ENCODE assay signal across 31 cellular contexts in the genomic region with DNA sequence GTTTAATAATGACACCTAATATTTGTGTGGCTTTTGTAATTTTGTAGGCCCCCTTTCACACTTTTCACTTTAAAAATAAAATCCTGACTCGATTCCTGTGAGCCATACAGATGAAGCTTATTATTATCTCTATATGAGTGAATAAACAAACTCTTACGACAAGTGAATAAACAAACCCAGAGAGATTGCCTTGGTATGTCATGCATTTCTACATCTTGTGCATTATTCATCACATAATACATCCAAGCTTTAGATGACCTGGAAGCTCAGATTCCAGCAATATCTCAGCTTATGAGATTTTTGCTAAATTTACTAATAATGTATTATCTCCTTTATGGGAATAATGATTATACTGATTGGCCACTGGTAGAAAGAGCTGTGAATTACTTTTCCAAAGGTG.
"Had no signal": no experiment of that assay in that cellular context is flagged by ENCODE, and none has a peak within 500 bp of the region (broad histone marks: within the 10 kb centered on the region; RNA-seq: fewer than 3 reads in every experiment).

No MANE protein-coding gene starts in this region.

- H3K36me3 Mint-ChIP-seq: activated CD4-positive, alpha-beta memory T cell treated with anti-CD3 and anti-CD28 coated beads for 36 hours; activated CD8-positive, alpha-beta memory T cell treated with anti-CD3 and anti-CD28 coated beads, Interleukin-2, amount 10 ng/mL, durations not matched to agents 7 days and 5 days; activated naive CD4-positive, alpha-beta T cell treated with anti-CD3 and anti-CD28 coated beads, Interleukin-2, amount 50 U/mL, for 24 hours; activated naive CD8-positive, alpha-beta T cell treated with anti-CD3 and anti-CD28 coated beads for 36 hours had no signal

- DNase-seq: activated CD4-positive, alpha-beta memory T cell treated with anti-CD3 and anti-CD28 coated beads for 36 hours; activated CD4-positive, alpha-beta T cell treated with anti-CD3 and anti-CD28 coated beads for 36 hours; activated CD4-positive, CD25-positive, alpha-beta regulatory T cell; activated CD4-positive, CD25-positive, alpha-beta regulatory T cell treated with anti-CD3 and anti-CD28 coated beads, Interleukin-2, amount 50 U/mL, for 72 hours; activated CD8-positive, alpha-beta memory T cell treated with anti-CD3 and anti-CD28 coated beads, Interleukin-2, amount 10 ng/mL, durations not matched to agents 7 days and 5 days; activated CD8-positive, alpha-beta memory T cell treated with anti-CD3 and anti-CD28 coated beads, Interleukin-2, amount 50 U/mL, for 4 hours; activated CD8-positive, alpha-beta T cell treated with anti-CD3 and anti-CD28 coated beads, Interleukin-2, amount 10 ng/mL, durations not matched to agents 7 days and 5 days; activated effector memory CD4-positive, alpha-beta T cell treated with anti-CD3 and anti-CD28 coated beads, Interleukin-2, amount 50 U/mL, for 16 hours; activated naive CD4-positive, alpha-beta T cell treated with anti-CD3 and anti-CD28 coated beads for 36 hours; activated naive CD8-positive, alpha-beta T cell treated with anti-CD3 and anti-CD28 coated beads for 36 hours; activated naive CD8-positive, alpha-beta T cell treated with anti-CD3 and anti-CD28 coated beads, Interleukin-2, amount 50 U/mL, for 24 hours; activated T-cell treated with anti-CD3 and anti-CD28 coated beads, Interleukin-2, amount 50 U/mL, for 1 hour; activated T-cell treated with anti-CD3 and anti-CD28 coated beads, Interleukin-2, amount 50 U/mL, for 48 hours; amniotic stem cell; anterior cingulate cortex; central memory CD4-positive, alpha-beta T cell; cerebellar nuclear complex; cortex of kidney; dermis blood vessel endothelial cell; effector CD4-positive, alpha-beta T cell; effector memory CD8-positive, alpha-beta T cell; erythroblast; foreskin melanocyte; T-helper 2 cell had no signal

- H3K36me3 ChIP-seq: cardiac muscle cell, esophagus muscularis mucosa, gastroesophageal sphincter had no signal

- H3K4me3 Mint-ChIP-seq: activated CD4-positive, alpha-beta memory T cell treated with anti-CD3 and anti-CD28 coated beads for 36 hours; activated CD4-positive, alpha-beta T cell treated with anti-CD3 and anti-CD28 coated beads for 36 hours; activated CD4-positive, alpha-beta T cell treated with anti-CD3 and anti-CD28 coated beads, Interleukin-2, amount 10 ng/mL, durations not matched to agents 24 days and 14 days; activated CD8-positive, alpha-beta memory T cell treated with anti-CD3 and anti-CD28 coated beads, Interleukin-2, amount 10 ng/mL, durations not matched to agents 7 days and 5 days; activated CD8-positive, alpha-beta T cell treated with anti-CD3 and anti-CD28 coated beads, Interleukin-2, amount 10 ng/mL, durations not matched to agents 7 days and 5 days; activated naive CD4-positive, alpha-beta T cell treated with anti-CD3 and anti-CD28 coated beads for 36 hours; activated naive CD4-positive, alpha-beta T cell treated with anti-CD3 and anti-CD28 coated beads, Interleukin-2, amount 50 U/mL, for 24 hours; activated naive CD8-positive, alpha-beta T cell treated with anti-CD3 and anti-CD28 coated beads for 36 hours; activated naive CD8-positive, alpha-beta T cell treated with anti-CD3 and anti-CD28 coated beads, Interleukin-2, amount 50 U/mL, for 24 hours; activated T-helper 1 cell treated with anti-CD3 and anti-CD28 coated beads, Interleukin-12 subunit alpha, Interleukin-12 subunit beta, Interleukin-2, Interleukin-4 antibody, amounts not matched to agents 30 ng/mL and 10 ng/mL and 1 ng/mL, durations not matched to agents 14 hours and 24 hours and 36 hours; effector memory CD8-positive, alpha-beta T cell had no signal

- H3K27me3 ChIP-seq: cardiac muscle cell, esophagus muscularis mucosa, gastroesophageal sphincter had no signal

- H3K27me3 Mint-ChIP-seq: activated CD4-positive, alpha-beta memory T cell treated with anti-CD3 and anti-CD28 coated beads for 36 hours; activated CD4-positive, alpha-beta T cell treated with anti-CD3 and anti-CD28 coated beads for 36 hours; activated CD4-positive, alpha-beta T cell treated with anti-CD3 and anti-CD28 coated beads, Interleukin-2, amount 10 ng/mL, durations not matched to agents 24 days and 14 days; activated CD8-positive, alpha-beta memory T cell treated with anti-CD3 and anti-CD28 coated beads, Interleukin-2, amount 10 ng/mL, durations not matched to agents 7 days and 5 days; activated naive CD4-positive, alpha-beta T cell treated with anti-CD3 and anti-CD28 coated beads, Interleukin-2, amount 50 U/mL, for 24 hours; activated naive CD8-positive, alpha-beta T cell treated with anti-CD3 and anti-CD28 coated beads for 36 hours; activated naive CD8-positive, alpha-beta T cell treated with anti-CD3 and anti-CD28 coated beads, Interleukin-2, amount 50 U/mL, for 24 hours; effector memory CD8-positive, alpha-beta T cell had no signal

- H3K27ac ChIP-seq: cardiac muscle cell, esophagus muscularis mucosa, gastroesophageal sphincter had no signal

- H3K27ac Mint-ChIP-seq: activated CD4-positive, alpha-beta memory T cell treated with anti-CD3 and anti-CD28 coated beads for 36 hours; activated CD4-positive, alpha-beta T cell treated with anti-CD3 and anti-CD28 coated beads for 36 hours; activated CD4-positive, alpha-beta T cell treated with anti-CD3 and anti-CD28 coated beads, Interleukin-2, amount 10 ng/mL, durations not matched to agents 24 days and 14 days; activated CD8-positive, alpha-beta memory T cell treated with anti-CD3 and anti-CD28 coated beads, Interleukin-2, amount 10 ng/mL, durations not matched to agents 7 days and 5 days; activated CD8-positive, alpha-beta T cell treated with anti-CD3 and anti-CD28 coated beads, Interleukin-2, amount 10 ng/mL, durations not matched to agents 7 days and 5 days; activated naive CD4-positive, alpha-beta T cell treated with anti-CD3 and anti-CD28 coated beads for 36 hours; activated naive CD4-positive, alpha-beta T cell treated with anti-CD3 and anti-CD28 coated beads, Interleukin-2, amount 50 U/mL, for 24 hours; activated naive CD8-positive, alpha-beta T cell treated with anti-CD3 and anti-CD28 coated beads for 36 hours; activated naive CD8-positive, alpha-beta T cell treated with anti-CD3 and anti-CD28 coated beads, Interleukin-2, amount 50 U/mL, for 24 hours; activated T-helper 1 cell treated with anti-CD3 and anti-CD28 coated beads, Interleukin-12 subunit alpha, Interleukin-12 subunit beta, Interleukin-2, Interleukin-4 antibody, amounts not matched to agents 30 ng/mL and 10 ng/mL and 1 ng/mL, durations not matched to agents 14 hours and 24 hours and 36 hours; activated T-helper 2 cell treated with anti-CD3 and anti-CD28 coated beads, Interferon-gamma antibody, Interleukin-2, Interleukin-4, amounts not matched to agents 10 μg/mL and 5 μg/mL and 100 μg/mL, durations not matched to agents 14 hours and 24 hours and 36 hours; effector memory CD8-positive, alpha-beta T cell had no signal

- H3K4me1 ChIP-seq: esophagus muscularis mucosa, gastroesophageal sphincter had no signal

- H3K4me3 ChIP-seq: cardiac muscle cell, esophagus muscularis mucosa, gastroesophageal sphincter had no signal

- H3K9me3 Mint-ChIP-seq: activated CD4-positive, alpha-beta memory T cell treated with anti-CD3 and anti-CD28 coated beads for 36 hours; activated CD4-positive, alpha-beta T cell treated with anti-CD3 and anti-CD28 coated beads, Interleukin-2, amount 10 ng/mL, durations not matched to agents 24 days and 14 days; activated naive CD4-positive, alpha-beta T cell treated with anti-CD3 and anti-CD28 coated beads for 36 hours; activated naive CD4-positive, alpha-beta T cell treated with anti-CD3 and anti-CD28 coated beads, Interleukin-2, amount 50 U/mL, for 24 hours; activated naive CD8-positive, alpha-beta T cell treated with anti-CD3 and anti-CD28 coated beads for 36 hours; activated naive CD8-positive, alpha-beta T cell treated with anti-CD3 and anti-CD28 coated beads, Interleukin-2, amount 50 U/mL, for 24 hours; activated T-helper 1 cell treated with anti-CD3 and anti-CD28 coated beads, Interleukin-12 subunit alpha, Interleukin-12 subunit beta, Interleukin-2, Interleukin-4 antibody, amounts not matched to agents 30 ng/mL and 10 ng/mL and 1 ng/mL, durations not matched to agents 14 hours and 24 hours and 36 hours; activated T-helper 2 cell treated with anti-CD3 and anti-CD28 coated beads, Interferon-gamma antibody, Interleukin-2, Interleukin-4, amounts not matched to agents 10 μg/mL and 5 μg/mL and 100 μg/mL, durations not matched to agents 14 hours and 24 hours and 36 hours; effector memory CD8-positive, alpha-beta T cell had no signal

- ATAC-seq: activated CD4-positive, alpha-beta T cell treated with anti-CD3 and anti-CD28 coated beads for 36 hours; activated CD8-positive, alpha-beta memory T cell treated with anti-CD3 and anti-CD28 coated beads, Interleukin-2, amount 10 ng/mL, durations not matched to agents 7 days and 5 days; activated CD8-positive, alpha-beta T cell treated with anti-CD3 and anti-CD28 coated beads, Interleukin-2, amount 10 ng/mL, durations not matched to agents 7 days and 5 days; activated naive CD8-positive, alpha-beta T cell treated with anti-CD3 and anti-CD28 coated beads, Interleukin-2, amount 50 U/mL, for 24 hours; effector memory CD8-positive, alpha-beta T cell; gastroesophageal sphincter had no signal

- H3K4me1 Mint-ChIP-seq: activated CD4-positive, alpha-beta T cell treated with anti-CD3 and anti-CD28 coated beads for 36 hours; activated CD4-positive, alpha-beta T cell treated with anti-CD3 and anti-CD28 coated beads, Interleukin-2, amount 10 ng/mL, durations not matched to agents 24 days and 14 days; activated CD8-positive, alpha-beta memory T cell treated with anti-CD3 and anti-CD28 coated beads, Interleukin-2, amount 10 ng/mL, durations not matched to agents 7 days and 5 days; activated naive CD4-positive, alpha-beta T cell treated with anti-CD3 and anti-CD28 coated beads, Interleukin-2, amount 50 U/mL, for 24 hours; activated naive CD8-positive, alpha-beta T cell treated with anti-CD3 and anti-CD28 coated beads for 36 hours; activated naive CD8-positive, alpha-beta T cell treated with anti-CD3 and anti-CD28 coated beads, Interleukin-2, amount 50 U/mL, for 24 hours had no signal

- H3K9me3 ChIP-seq: esophagus muscularis mucosa, gastroesophageal sphincter had no signal
